ENCODE assay signal across 23 cellular contexts in the genomic region with DNA sequence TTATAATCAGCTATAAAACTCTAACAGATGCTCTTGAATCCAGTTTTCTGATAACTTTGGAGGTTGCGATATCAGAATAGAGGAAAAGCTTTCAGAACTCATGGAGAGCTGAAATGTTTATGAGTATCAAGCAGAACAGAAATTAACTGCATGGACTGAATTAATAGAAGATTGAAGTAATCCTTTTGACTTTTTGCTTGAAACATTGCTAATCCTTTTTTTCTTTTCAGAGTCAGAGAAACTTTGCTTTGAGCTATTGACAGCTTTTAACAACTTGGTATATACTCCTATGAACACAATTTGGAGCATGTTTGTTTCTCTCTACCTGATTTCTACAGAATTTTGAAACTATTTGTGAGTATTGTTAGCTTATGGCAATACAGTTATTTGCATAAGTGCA.
"Had no signal": no experiment of that assay in that cellular context is flagged by ENCODE, and none has a peak within 500 bp of the region (broad histone marks: within the 10 kb centered on the region; RNA-seq: fewer than 3 reads in every experiment).

No MANE protein-coding gene starts in this region.

- H3K27me3 ChIP-seq: colonic mucosa, esophagus squamous epithelium, gastrocnemius medialis, heart right ventricle, left lung had no signal

- ATAC-seq: effector memory CD8-positive, alpha-beta T cell; esophagus mucosa; gastrocnemius medialis; heart right ventricle; left cardiac atrium; left lung; left ventricle myocardium superior; naive thymus-derived CD4-positive, alpha-beta T cell had no signal

- H3K4me3 ChIP-seq: colonic mucosa, esophagus squamous epithelium, gastrocnemius medialis, heart right ventricle, left lung, lung had no signal

- H3K9me3 ChIP-seq: colonic mucosa, gastrocnemius medialis had no signal

- DNase-seq: colonic mucosa; cortex of kidney; effector CD8-positive, alpha-beta T cell; effector memory CD8-positive, alpha-beta T cell; endodermal cell; erythroblast; esophagus squamous epithelium; foreskin fibroblast; foreskin melanocyte; gastrocnemius medialis; glutamatergic neuron; head of caudate nucleus; heart right ventricle; hippocampal formation; left cardiac atrium; left lung; left ventricle myocardium superior; mammary epithelial cell; midbrain; naive thymus-derived CD4-positive, alpha-beta T cell had no signal

- H3K36me3 ChIP-seq: colonic mucosa, esophagus squamous epithelium, gastrocnemius medialis, heart right ventricle, left lung had no signal

- H3K4me1 ChIP-seq: colonic mucosa, esophagus squamous epithelium, gastrocnemius medialis, heart right ventricle, left lung had no signal

- H3K27ac ChIP-seq: colonic mucosa, epithelial cell of prostate, esophagus squamous epithelium, gastrocnemius medialis, heart right ventricle, left lung had no signal
